1 cellular context compared by ENCODE assay signal in the genomic region with DNA sequence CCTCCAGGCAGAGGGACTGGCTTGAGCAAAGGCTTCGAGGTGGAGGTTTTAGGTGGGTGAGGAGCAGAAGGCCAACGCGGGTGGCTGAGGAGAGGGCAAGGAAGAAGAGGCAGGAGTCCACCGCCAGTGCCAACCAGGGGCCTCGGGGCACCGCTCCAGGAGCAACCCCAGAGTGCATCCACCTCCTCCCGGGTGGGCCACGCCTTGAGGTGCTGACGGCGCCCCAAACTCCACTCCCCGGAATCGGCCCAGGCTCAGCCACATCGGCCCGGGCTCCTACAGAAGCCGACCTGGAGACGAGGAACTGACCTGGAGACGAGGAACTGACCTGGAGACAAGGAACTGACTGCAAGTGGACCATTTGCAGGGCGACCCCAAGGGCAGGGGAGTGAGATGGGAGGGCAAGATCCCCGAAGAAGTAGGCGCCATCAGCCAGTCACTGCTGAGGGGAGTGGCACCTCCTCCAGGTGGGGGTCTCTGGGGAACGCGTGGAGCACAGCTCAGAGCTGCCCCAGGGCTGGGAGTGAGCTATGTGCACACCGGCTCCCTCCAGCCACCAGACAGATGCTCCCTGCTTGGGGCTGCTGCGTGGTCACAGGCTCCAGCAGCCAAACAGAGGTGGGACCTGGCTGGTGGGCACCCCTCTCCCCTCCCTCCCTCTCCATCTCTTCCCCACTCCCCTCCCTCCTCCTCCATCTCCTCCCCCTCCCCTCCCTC.
TF ChIP-seq lines count a peak whose summit lies in the region.

No MANE protein-coding gene starts in this region.

TF ChIP-seq in GM12878, 131 proteins besides CTCF, POLR2A, EP300 and RAD21:
- TF ChIP-seq JUND (IDR thresholded peaks at IDR 0.05; ENCODE audit: low read depth, low read length) (no peak), ZZZ3 (IDR thresholded peaks at IDR 0.05; ENCODE audit: control insufficient read depth, insufficient read length, low read depth) (no peak), CBX5 (IDR thresholded peaks at IDR 0.05; ENCODE audit: low read depth) (no peak), BMI1 (IDR thresholded peaks at IDR 0.05; ENCODE audit: borderline replicate concordance) (no peak), RBBP5 (conservative IDR thresholded peaks at IDR 0.05) (no peak), WRNIP1 (IDR thresholded peaks at IDR 0.05; ENCODE audit: borderline replicate concordance, low read depth, low read length) (no peak)
